In genomic region chr3:15102256-15102655, GRCh38 we compare ENCODE assay signal across 11 cellular contexts. TPM values are rescaled to one million over a fixed set of nuclear protein-coding genes. Genes with fewer than 3 reads are reported as not detected.
DNase-seq lines count a peak whose midpoint lies in the region; ATAC-seq and TF ChIP-seq lines count a peak whose summit lies in the region.
"Had no signal": no experiment of that assay in that cellular context is flagged by ENCODE, and none has a peak within 500 bp of the region (broad histone marks: within the 10 kb centered on the region; RNA-seq: fewer than 3 reads in every experiment).

No MANE protein-coding gene starts in this region.

- H3K27me3 ChIP-seq in ascending aorta (no peaks in the 10 kb centered on the region), right atrium auricular region (no peaks in the 10 kb centered on the region)

- H3K27ac ChIP-seq in C4-2B (peak overlapping the region; percentile 40), ascending aorta (peak overlapping the region; percentile 67 to 72), right atrium auricular region (peak overlapping the region; percentile 82 to 92)
- H3K27ac ChIP-seq: PC-9 had no signal

- H3K4me3 ChIP-seq in ascending aorta (no peak overlapping the region), right atrium auricular region (no peak overlapping the region)
- H3K4me3 ChIP-seq: PC-9 had no signal

- H3K4me1 ChIP-seq in ascending aorta (peaks cover 0 to 28% of the 10 kb centered on the region in 2 donors), right atrium auricular region (peaks cover 0 to 31% of the 10 kb centered on the region in 2 donors)

- ATAC-seq in HG02885 (IDR thresholded peaks at IDR 0.05; ENCODE audit: poor library complexity, unreplicated experiment) = no peak
- ATAC-seq in HG02870 (IDR thresholded peaks at IDR 0.05; ENCODE audit: unreplicated experiment) = no peak
- no peak for ATAC-seq in HG02973 (IDR thresholded peaks at IDR 0.05; ENCODE audit: unreplicated experiment)

- H3K9me3 ChIP-seq in ascending aorta (no peaks in the 10 kb centered on the region), right atrium auricular region (no peaks in the 10 kb centered on the region)

- TF ChIP-seq CTCF in C4-2B (conservative IDR thresholded peaks at IDR 0.05) (no peak), ascending aorta (IDR thresholded peaks at IDR 0.05) (no peak), right atrium auricular region (IDR thresholded peaks at IDR 0.05) (no peak)

- DNase-seq in ascending aorta (ENCODE audit: low spot score in 2 of 2) (peak; percentile 57 to 91), right atrium auricular region (ENCODE audit: low spot score) (peak; percentile 71), posterior vena cava (ENCODE audit: low spot score) (peak; percentile 89), NCI-H1092 (lab: John Stamatoyannopoulos, UW) (no peak)
- DNase-seq: activated CD4-positive, alpha-beta T cell treated with anti-CD3 and anti-CD28 coated beads, Interleukin-2, amount 50 U/mL, for 1 hour; foreskin melanocyte had no signal

- no peaks in the 10 kb centered on the region for H3K36me3 ChIP-seq in ascending aorta
- no peaks in the 10 kb centered on the region for H3K36me3 ChIP-seq in right atrium auricular region

- intact Hi-C loops in ascending aorta (cut with DNase I) = loop anchor here (10.0 kb wide), 1 partner anchor 273 kb away; no protein-coding TSS in a partner anchor
- intact Hi-C loops in posterior vena cava (cut with DNase I) = no loop called here

RNA-seq across cellular contexts. Expression of gene RBSN, which starts 3.3 kb away (rescaled TPM):
- total RNA-seq in ascending aorta (17.2 TPM), right atrium auricular region (10 to 100 TPM; 18.5 to 22.2 TPM), posterior vena cava (10 to 100 TPM; 28.8 to 30.3 TPM)

RNA-seq across cellular contexts. Expression of gene MRPS25, which starts 37.1 kb away (rescaled TPM):
- total RNA-seq in ascending aorta = 8.1 TPM
- total RNA-seq in right atrium auricular region = 100 to 1,000 TPM in 1 of 2 donors, 10 to 100 TPM in 1; 29.2 to 121 TPM
- total RNA-seq in posterior vena cava = 10 to 100 TPM; 29.7 to 34.4 TPM
